Comparison of ENCODE assay signal across 1 cellular context in genomic region chr19:52094526-52094925, GRCh38.
TF ChIP-seq lines count a peak whose summit lies in the region.

No MANE protein-coding gene starts in this region.

TF ChIP-seq in K562, 482 proteins besides CTCF, POLR2A, EP300 and RAD21 (continued from another document):
- TF ChIP-seq BRF2 (IDR thresholded peaks at IDR 0.05; ENCODE audit: borderline replicate concordance, insufficient read depth, insufficient read length), result no peak
- TF ChIP-seq SMAD2 (IDR thresholded peaks at IDR 0.05; ENCODE audit: low read depth, low read length), result no peak
- no peak for TF ChIP-seq HMG20B (CRISPR knock-in tag; IDR thresholded peaks at IDR 0.05)
